ENCODE assay signal across 17 cellular contexts in the genomic region with DNA sequence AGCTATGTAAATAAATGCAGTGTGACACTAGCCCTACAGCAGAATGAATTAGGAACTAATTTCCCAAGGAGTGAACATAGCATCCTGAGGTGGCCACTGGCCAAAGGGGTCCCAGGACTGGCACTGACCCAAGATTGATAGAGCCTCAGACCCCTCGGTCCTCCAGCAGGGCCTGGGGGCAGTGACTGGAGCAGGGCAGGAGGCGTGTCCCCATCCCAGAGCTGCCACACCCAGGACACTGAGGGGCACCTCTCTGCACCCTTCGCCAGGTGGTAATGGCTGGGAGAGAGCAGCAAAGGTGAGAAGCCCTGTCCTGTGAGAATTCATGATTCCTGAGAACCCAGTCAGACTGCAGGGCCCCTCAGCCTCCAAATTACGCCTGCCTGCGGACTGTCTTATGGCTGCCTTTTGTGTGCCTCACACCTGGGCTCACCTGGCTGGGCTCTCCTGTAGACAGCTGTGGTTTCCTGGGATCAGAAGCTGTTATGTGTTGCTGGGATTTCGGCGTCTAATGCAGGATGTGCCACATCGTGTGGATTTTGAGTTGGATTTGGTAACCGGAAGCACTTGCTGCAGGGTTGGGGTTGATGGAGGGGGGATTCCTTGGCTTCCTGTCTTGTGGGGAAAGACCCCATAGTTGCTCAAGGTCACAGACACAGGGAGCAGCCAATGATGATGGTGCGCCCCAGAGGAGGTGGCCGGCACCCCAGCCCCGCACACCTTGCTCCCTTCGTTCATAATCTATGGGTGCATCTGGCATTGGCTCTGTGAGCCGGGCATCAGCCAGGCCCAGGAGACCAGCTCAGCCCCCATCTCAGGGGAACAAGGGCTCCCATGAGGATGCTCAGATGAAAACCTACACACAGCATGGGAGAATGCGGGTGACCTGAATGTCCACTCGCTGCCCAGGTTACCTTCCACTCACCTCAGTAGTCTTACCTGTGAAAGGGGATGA.
"Had no signal": no experiment of that assay in that cellular context is flagged by ENCODE, and none has a peak within 500 bp of the region (broad histone marks: within the 10 kb centered on the region; RNA-seq: fewer than 3 reads in every experiment).

No MANE protein-coding gene starts in this region.

- H3K4me1 ChIP-seq: body of pancreas, thyroid gland had no signal

- H3K27ac ChIP-seq: body of pancreas, ovary, thyroid gland had no signal

- ATAC-seq: activated T-cell treated with anti-CD3 and anti-CD28 coated beads, Interleukin-2, amount 50 U/mL, for 72 hours; body of pancreas; left colon; Right ventricle myocardium inferior; SK-N-SH treated with all-trans-retinoic acid at 6 μM for 48 hours; stimulated activated naive CD8-positive, alpha-beta T cell treated with anti-CD3 and anti-CD28 coated beads, Interleukin-15, amount 100 ng/mL, for 72 hours had no signal

- H3K4me3 ChIP-seq: body of pancreas, ovary, thyroid gland had no signal

- H3K9me3 ChIP-seq: body of pancreas, ovary, thyroid gland had no signal

- H3K27me3 ChIP-seq: body of pancreas, ovary, thyroid gland had no signal

- DNase-seq: activated B cell treated with CpG ODN at 0.5 μM for 24 hours; activated CD4-positive, alpha-beta T cell treated with anti-CD3 and anti-CD28 coated beads, Interleukin-2, amount 50 U/mL, for 1 hour; activated T-cell treated with anti-CD3 and anti-CD28 coated beads, Interleukin-2, amount 50 U/mL, for 72 hours; body of pancreas; dermis blood vessel endothelial cell; endodermal cell; erythroblast; hippocampal formation; left colon; nephron progenitor cell; stimulated activated CD4-positive, alpha-beta T cell treated with anti-CD3 and anti-CD28 coated beads, Interleukin-4, amount 100 ng/mL, for 24 hours; stimulated activated naive CD8-positive, alpha-beta T cell treated with anti-CD3 and anti-CD28 coated beads, Interleukin-15, amount 100 ng/mL, for 72 hours; thyroid gland had no signal

- H3K27me3 Mint-ChIP-seq: activated B cell treated with CpG ODN at 0.5 μM for 24 hours; stimulated activated naive CD8-positive, alpha-beta T cell treated with anti-CD3 and anti-CD28 coated beads, Interleukin-15, amount 100 ng/mL, for 72 hours had no signal

- H3K36me3 Mint-ChIP-seq: activated naive CD4-positive, alpha-beta T cell treated with anti-CD3 and anti-CD28 coated beads, Interleukin-2, amount 50 U/mL, for 24 hours had no signal

- H3K4me3 Mint-ChIP-seq: activated B cell treated with CpG ODN at 0.5 μM for 24 hours; activated naive CD4-positive, alpha-beta T cell treated with anti-CD3 and anti-CD28 coated beads, Interleukin-2, amount 50 U/mL, for 24 hours; activated T-cell treated with anti-CD3 and anti-CD28 coated beads, Interleukin-2, amount 50 U/mL, for 72 hours; endodermal cell; nephron progenitor cell; stimulated activated naive CD8-positive, alpha-beta T cell treated with anti-CD3 and anti-CD28 coated beads, Interleukin-15, amount 100 ng/mL, for 72 hours had no signal

- H3K36me3 ChIP-seq: ovary, thyroid gland had no signal

- H3K27ac Mint-ChIP-seq: activated B cell treated with CpG ODN at 0.5 μM for 24 hours; activated naive CD4-positive, alpha-beta T cell treated with anti-CD3 and anti-CD28 coated beads, Interleukin-2, amount 50 U/mL, for 24 hours; activated T-cell treated with anti-CD3 and anti-CD28 coated beads, Interleukin-2, amount 50 U/mL, for 72 hours; endodermal cell; nephron progenitor cell; stimulated activated naive CD8-positive, alpha-beta T cell treated with anti-CD3 and anti-CD28 coated beads, Interleukin-15, amount 100 ng/mL, for 72 hours had no signal

- H3K9me3 Mint-ChIP-seq: activated B cell treated with CpG ODN at 0.5 μM for 24 hours; activated naive CD4-positive, alpha-beta T cell treated with anti-CD3 and anti-CD28 coated beads, Interleukin-2, amount 50 U/mL, for 24 hours; activated T-cell treated with anti-CD3 and anti-CD28 coated beads, Interleukin-2, amount 50 U/mL, for 72 hours; endodermal cell; stimulated activated naive CD8-positive, alpha-beta T cell treated with anti-CD3 and anti-CD28 coated beads, Interleukin-15, amount 100 ng/mL, for 72 hours had no signal

- H3K4me1 Mint-ChIP-seq: activated B cell treated with CpG ODN at 0.5 μM for 24 hours; activated naive CD4-positive, alpha-beta T cell treated with anti-CD3 and anti-CD28 coated beads, Interleukin-2, amount 50 U/mL, for 24 hours; endodermal cell; nephron progenitor cell; stimulated activated naive CD8-positive, alpha-beta T cell treated with anti-CD3 and anti-CD28 coated beads, Interleukin-15, amount 100 ng/mL, for 72 hours had no signal
